8 cellular contexts compared by ENCODE assay signal in the genomic region with DNA sequence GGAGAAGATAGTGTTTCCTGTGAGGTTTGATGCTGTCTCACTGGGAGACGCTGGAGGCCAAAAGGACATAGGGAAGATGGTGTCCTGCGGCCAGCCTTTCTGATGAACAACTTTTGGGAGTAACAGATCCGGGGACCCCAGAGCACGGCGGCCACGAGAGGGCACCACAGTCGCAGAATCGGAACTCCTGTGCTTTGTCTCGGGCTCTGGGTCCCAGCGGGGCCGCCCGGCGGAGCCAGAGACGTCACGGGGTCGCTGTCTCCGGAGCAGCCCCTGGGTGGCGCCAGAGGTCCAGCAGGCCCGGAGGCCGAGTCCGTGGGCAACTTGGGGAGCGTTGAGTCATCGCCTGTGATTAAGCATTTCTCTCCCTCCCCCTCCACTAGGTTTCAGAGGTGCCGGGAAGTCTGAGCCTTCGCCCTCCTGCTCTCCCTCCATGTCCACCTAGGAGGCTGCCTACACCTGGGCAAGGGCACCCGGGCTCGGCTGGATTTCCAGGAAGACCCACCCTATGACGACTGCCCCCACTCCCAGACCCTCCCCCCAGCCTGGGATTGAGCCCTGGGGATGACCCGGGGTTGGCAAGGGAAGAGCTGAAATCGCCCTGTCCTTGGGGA. TPM values are rescaled to one million over a fixed set of nuclear protein-coding genes. Genes with fewer than 3 reads are reported as not detected.
DNase-seq lines count a peak whose midpoint lies in the region; ATAC-seq and TF ChIP-seq lines count a peak whose summit lies in the region.

No MANE protein-coding gene starts in this region.

- peak overlapping the region; percentile 75 for H2AFZ ChIP-seq in parathyroid adenoma

- H3K27me3 Mint-ChIP-seq in activated naive CD8-positive, alpha-beta T cell treated with anti-CD3 and anti-CD28 coated beads, Interleukin-2, amount 10 ng/mL, durations not matched to agents 7 days and 5 days = peaks cover 6% of the 10 kb centered on the region

- DNase-seq in GM12864 (ENCODE audit: low read depth) (peak; percentile 77), NCI-H1105 treated with DMSO at 0.1 percent for 48 hours (lab: John Stamatoyannopoulos, UW) (peak; percentile 93), SKM-1 treated with dmso at 0.1 percent for 144 hours (lab: John Stamatoyannopoulos, UW; ENCODE audit: unreplicated experiment) (peak; percentile 95), Right ventricle myocardium inferior (ENCODE audit: missing footprints) (peak; percentile 99), tibial nerve (ENCODE audit: low spot score in 2 of 2) (peak; percentile 98 to 99)
- DNase-seq in activated naive CD8-positive, alpha-beta T cell treated with anti-CD3 and anti-CD28 coated beads, Interleukin-2, amount 10 ng/mL, durations not matched to agents 7 days and 5 days = peak; percentile 100

- peak overlapping the region; percentile 62 for H3K4me2 ChIP-seq in parathyroid adenoma (ENCODE audit: low read length)

- peak overlapping the region; percentile 73 for H3K27ac Mint-ChIP-seq in activated naive CD8-positive, alpha-beta T cell treated with anti-CD3 and anti-CD28 coated beads, Interleukin-2, amount 10 ng/mL, durations not matched to agents 7 days and 5 days

- H3K36me3 ChIP-seq in parathyroid adenoma (ENCODE audit: control insufficient read depth, insufficient read depth, low read length) (no peaks in the 10 kb centered on the region), tibial nerve (no peaks in the 10 kb centered on the region)

- H3K4me3 Mint-ChIP-seq in activated naive CD8-positive, alpha-beta T cell treated with anti-CD3 and anti-CD28 coated beads, Interleukin-2, amount 10 ng/mL, durations not matched to agents 7 days and 5 days = peak overlapping the region; percentile 62

- H3K27ac ChIP-seq in parathyroid adenoma (peak overlapping the region; percentile 17), tibial nerve (peak overlapping the region; percentile 62 to 92 (median 77))

- no peaks in the 10 kb centered on the region for H3K36me3 Mint-ChIP-seq in activated naive CD8-positive, alpha-beta T cell treated with anti-CD3 and anti-CD28 coated beads, Interleukin-2, amount 10 ng/mL, durations not matched to agents 7 days and 5 days

- POLR2A ChIA-PET in activated naive CD8-positive, alpha-beta T cell treated with anti-CD3 and anti-CD28 coated beads, Interleukin-2, amount 10 ng/mL, durations not matched to agents 7 days and 5 days (lab: Charles Lee) = interaction anchor here (0.6 to 3.8 kb wide), 8 partner anchors 73 to 256 kb away, joined by 3 to 19 read pairs (median 4); a partner anchor contains a TSS

- peak; percentile 61 to 81 for TF ChIP-seq EP300 in tibial nerve (IDR thresholded peaks at IDR 0.05)

- ATAC-seq in HG02642 (IDR thresholded peaks at IDR 0.05; ENCODE audit: poor library complexity, unreplicated experiment) (peak; percentile 86), Right ventricle myocardium inferior (peak; percentile 97)
- ATAC-seq in activated naive CD8-positive, alpha-beta T cell treated with anti-CD3 and anti-CD28 coated beads, Interleukin-2, amount 10 ng/mL, durations not matched to agents 7 days and 5 days (ENCODE audit: low read depth) = peak; percentile 93

- no peaks in the 10 kb centered on the region for H3K79me2 ChIP-seq in parathyroid adenoma

- intact Hi-C loops in Right ventricle myocardium inferior (cut with DNase I) = loop anchor here (1.0 to 2.0 kb wide), 2 partner anchors 163 to 192 kb away; a partner anchor contains a TSS

- WGBS in tibial nerve, 2 donors = 1 to 2% methylated on average over 25 to 29 of the region's 30 CpGs

- peak; percentile 99 for TF ChIP-seq CTCF in GM12864 (IDR thresholded peaks at IDR 0.05; ENCODE audit: low read depth, low read length, missing control alignments)
- peak; percentile 99 for TF ChIP-seq CTCF in parathyroid adenoma (IDR thresholded peaks at IDR 0.05)
- TF ChIP-seq CTCF in tibial nerve (IDR thresholded peaks at IDR 0.05) = peak; percentile 97 to 100 (median 99)

- no peaks in the 10 kb centered on the region for H3K9me3 Mint-ChIP-seq in activated naive CD8-positive, alpha-beta T cell treated with anti-CD3 and anti-CD28 coated beads, Interleukin-2, amount 10 ng/mL, durations not matched to agents 7 days and 5 days

- H3K4me1 ChIP-seq in parathyroid adenoma (peaks cover 7% of the 10 kb centered on the region), tibial nerve (peaks cover 4 to 41% (median 31%) of the 10 kb centered on the region in 4 donors)

- H3K4me3 ChIP-seq in GM12864 (ENCODE audit: low read depth, low read length) = peak overlapping the region; percentile 3; the same call in 1 of the 2 replicates
- peak overlapping the region; percentile 40 for H3K4me3 ChIP-seq in parathyroid adenoma (ENCODE audit: low read depth, low read length)
- H3K4me3 ChIP-seq in tibial nerve = peak overlapping the region in 3 of 4 donors; percentile 6 to 36 (median 13)

- H3K4me1 Mint-ChIP-seq in activated naive CD8-positive, alpha-beta T cell treated with anti-CD3 and anti-CD28 coated beads, Interleukin-2, amount 10 ng/mL, durations not matched to agents 7 days and 5 days = peaks cover 31% of the 10 kb centered on the region

- no peak overlapping the region for H3K9ac ChIP-seq in parathyroid adenoma

- TF ChIP-seq POLR2A in tibial nerve (IDR thresholded peaks at IDR 0.05) = no peak

- no peaks in the 10 kb centered on the region for H3K27me3 ChIP-seq in parathyroid adenoma (ENCODE audit: control insufficient read depth, insufficient read depth, low read length)
- peaks cover 0 to 4% of the 10 kb centered on the region in 2 donors for H3K27me3 ChIP-seq in tibial nerve

- no peaks in the 10 kb centered on the region for H3K9me3 ChIP-seq in parathyroid adenoma (ENCODE audit: control insufficient read depth, low read length)
- H3K9me3 ChIP-seq in tibial nerve = no peaks in the 10 kb centered on the region

RNA-seq across cellular contexts. Expression of a gene that starts 3.2 kb away (rescaled TPM):
- 1 to 10 TPM in 1 of 2 experiments, not detected in 1; 2.3 TPM for total RNA-seq in activated naive CD8-positive, alpha-beta T cell treated with anti-CD3 and anti-CD28 coated beads, Interleukin-2, amount 10 ng/mL, durations not matched to agents 7 days and 5 days
- total RNA-seq in Right ventricle myocardium inferior = 0.68 TPM
- not detected for total RNA-seq in tibial nerve

RNA-seq across cellular contexts. Expression of a gene that starts 25.8 kb away (rescaled TPM):
- 1 to 10 TPM; 5.5 to 7.2 TPM for total RNA-seq in activated naive CD8-positive, alpha-beta T cell treated with anti-CD3 and anti-CD28 coated beads, Interleukin-2, amount 10 ng/mL, durations not matched to agents 7 days and 5 days
- total RNA-seq in Right ventricle myocardium inferior = 0.76 TPM
- 1 to 10 TPM in 3 of 4 donors, not detected in 1; 1.5 to 3.3 (median 3.0) TPM for total RNA-seq in tibial nerve

RNA-seq across cellular contexts. Expression of a gene that starts 25.8 kb away (rescaled TPM):
- total RNA-seq in activated naive CD8-positive, alpha-beta T cell treated with anti-CD3 and anti-CD28 coated beads, Interleukin-2, amount 10 ng/mL, durations not matched to agents 7 days and 5 days = 10 to 100 TPM; 34.7 to 34.8 TPM
- 18.7 TPM for total RNA-seq in Right ventricle myocardium inferior
- total RNA-seq in tibial nerve = 10 to 100 TPM; 42.7 to 99.3 (median 56.0) TPM

RNA-seq across cellular contexts. Expression of a gene that starts 58.1 kb away (rescaled TPM):
- 1 to 10 TPM; 1.2 to 1.4 TPM for total RNA-seq in activated naive CD8-positive, alpha-beta T cell treated with anti-CD3 and anti-CD28 coated beads, Interleukin-2, amount 10 ng/mL, durations not matched to agents 7 days and 5 days
- total RNA-seq in Right ventricle myocardium inferior (2.5 TPM), tibial nerve (10 to 100 TPM in 3 of 4 donors, 1 to 10 TPM in 1; 9.4 to 45.7 (median 20.7) TPM)

Comparison
In these comparisons a context has a peak if more than half of its experiments do, and no peak if none do; other contexts are left out.
1. Peak in every context shown above with its lines: DNase-seq, ATAC-seq, H3K4me3 ChIP-seq and H3K27ac ChIP-seq.